In genomic region chr12:1047898-1048660, GRCh38 we compare ENCODE assay signal across 13 cellular contexts. TPM values are rescaled to one million over a fixed set of nuclear protein-coding genes. Genes with fewer than 3 reads are reported as not detected.
A peak's percentile ranks its signal among the peaks of the same experiment; 100 is the strongest.
DNase-seq lines count a peak whose midpoint lies in the region; ATAC-seq and TF ChIP-seq lines count a peak whose summit lies in the region.
"Had no signal": no experiment of that assay in that cellular context is flagged by ENCODE, and none has a peak within 500 bp of the region (broad histone marks: within the 10 kb centered on the region; RNA-seq: fewer than 3 reads in every experiment).

No MANE protein-coding gene starts in this region.

- ATAC-seq in SK-N-SH treated with all-trans-retinoic acid at 6 μM for 48 hours (peak; percentile 52; the same call in 2 of the 3 replicates), GM21447 (IDR thresholded peaks at IDR 0.05; ENCODE audit: unreplicated experiment) (no peak), GM19455 (IDR thresholded peaks at IDR 0.05; ENCODE audit: unreplicated experiment) (no peak), natural killer cell (no peak)
- ATAC-seq: esophagus mucosa had no signal

- H3K36me3 ChIP-seq in BE2C (no peaks in the 10 kb centered on the region), HUES6 (ENCODE audit: control insufficient read depth, insufficient read depth, low read length) (no peaks in the 10 kb centered on the region)
- H3K36me3 ChIP-seq: vagina had no signal

- H3K27ac ChIP-seq in HUES6 (ENCODE audit: low read depth, low read length): no peak overlapping the region
- H3K27ac ChIP-seq: vagina had no signal

- TF ChIP-seq CTCF in BE2C (IDR thresholded peaks at IDR 0.05; ENCODE audit: low read depth, low read length) (no peak), GM10248 (IDR thresholded peaks at IDR 0.05; ENCODE audit: control extremely low read depth, extremely low read depth, low read depth, missing control alignments) (no peak), natural killer cell (IDR thresholded peaks at IDR 0.05) (no peak)

- no peak overlapping the region for H3K27ac Mint-ChIP-seq in natural killer cell

- peaks cover 14% of the 10 kb centered on the region for H3K4me1 ChIP-seq in BE2C
- H3K4me1 ChIP-seq in HUES6 (ENCODE audit: control insufficient read depth, insufficient read depth, low read length): peaks cover 28% of the 10 kb centered on the region

- H3K9me3 ChIP-seq in BE2C (no peaks in the 10 kb centered on the region), HUES6 (ENCODE audit: control insufficient read depth, insufficient read depth, low read depth, low read length) (no peaks in the 10 kb centered on the region)
- H3K9me3 ChIP-seq: vagina had no signal

- H3K4me3 ChIP-seq in BE2C (ENCODE audit: low read depth, low read length) (no peak overlapping the region), HUES6 (ENCODE audit: low read depth, low read length) (peak overlapping the region; percentile 22; the same call in 1 of the 2 replicates)
- H3K4me3 ChIP-seq: vagina had no signal

- no peaks in the 10 kb centered on the region for H3K27me3 Mint-ChIP-seq in natural killer cell (ENCODE audit: low read depth in 2 of 2)
- H3K27me3 Mint-ChIP-seq: CD4-positive, CD25-positive, alpha-beta regulatory T cell had no signal

- no peak overlapping the region for H3K4me3 Mint-ChIP-seq in natural killer cell
- H3K4me3 Mint-ChIP-seq: CD4-positive, CD25-positive, alpha-beta regulatory T cell had no signal

- CTCF ChIA-PET in GM10248 (lab: Yijun Ruan, JAX): interaction anchor here (1.2 to 1.7 kb wide), 3 partner anchors 13 to 70 kb away, joined by 3 to 5 read pairs (median 3); no protein-coding TSS in a partner anchor

- no peaks in the 10 kb centered on the region for H3K9me3 Mint-ChIP-seq in natural killer cell

- no peaks in the 10 kb centered on the region for H3K36me3 Mint-ChIP-seq in natural killer cell

- H3K27me3 ChIP-seq in BE2C (no peaks in the 10 kb centered on the region), HUES6 (ENCODE audit: control insufficient read depth, insufficient read depth, low read length) (no peaks in the 10 kb centered on the region)
- H3K27me3 ChIP-seq: vagina had no signal

- peaks cover 12% of the 10 kb centered on the region in 2 donors for H3K4me1 Mint-ChIP-seq in natural killer cell

- POLR2A ChIA-PET in GM10248 (lab: Yijun Ruan, JAX): no interaction called here

- intact Hi-C loops in natural killer cell (cut with micrococcal nuclease): no loop called here

- no peak overlapping the region for H3K9ac ChIP-seq in HUES6 (ENCODE audit: low read length)

- DNase-seq in BE2C (peak; percentile 13), inferior parietal cortex (ENCODE audit: extremely low spot score) (peak; percentile 51), GM10248 (ENCODE audit: extremely low spot score) (no peak), natural killer cell (no peak)
- DNase-seq: CD4-positive, CD25-positive, alpha-beta regulatory T cell; left cardiac atrium; retina had no signal

TF ChIP-seq in SK-N-SH treated with all-trans-retinoic acid at 6 μM for 48 hours, 23 proteins besides CTCF, POLR2A, EP300 and RAD21:
- no peak for TF ChIP-seq CSRNP3 (CRISPR knock-in tag; IDR thresholded peaks at IDR 0.05)
- TF ChIP-seq RARB (CRISPR knock-in tag; IDR thresholded peaks at IDR 0.05): no peak

RNA-seq across cellular contexts. Expression of gene ERC1, which starts 57.1 kb away (rescaled TPM):
- polyA plus RNA-seq in BE2C (2012; ENCODE audit: insufficient read depth, insufficient read length, low read depth): 21.2 TPM
- total RNA-seq in natural killer cell: 10 to 100 TPM; 43.5 to 54.0 (median 44.9) TPM

Comparison
In these comparisons a context has a peak if more than half of its experiments do, and no peak if none do; other contexts are left out.
1. DNase-seq: peak in BE2C (single experiment) and inferior parietal cortex (single experiment); none in GM10248 (single experiment) and natural killer cell (single experiment).